Comparison of ENCODE assay signal across 8 cellular contexts in the genomic region with DNA sequence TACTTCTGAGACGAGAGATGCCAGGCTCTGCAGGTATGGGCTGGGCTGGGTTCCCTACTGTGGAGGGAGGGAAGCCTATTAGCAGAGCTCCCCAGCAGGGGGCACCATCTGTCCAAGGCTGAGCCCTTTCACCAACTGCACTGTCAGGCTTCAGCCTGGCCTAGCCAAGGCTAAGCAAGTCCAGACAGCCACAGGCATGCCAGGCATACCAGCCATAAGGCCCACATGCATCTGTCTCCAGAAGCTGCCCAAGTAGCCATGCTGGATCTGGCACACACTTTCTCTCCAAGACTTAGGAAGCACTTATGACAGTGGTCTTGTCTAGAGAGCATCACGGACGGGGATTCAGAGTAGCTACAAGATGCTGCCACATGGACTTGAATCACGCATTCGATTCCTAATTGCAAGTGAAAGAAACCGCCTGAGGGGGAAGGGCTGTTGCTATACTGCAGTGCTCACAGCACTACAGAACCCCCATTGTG. TPM values are rescaled to one million over a fixed set of nuclear protein-coding genes. Genes with fewer than 3 reads are reported as not detected.
DNase-seq lines count a peak whose midpoint lies in the region; ATAC-seq and TF ChIP-seq lines count a peak whose summit lies in the region.

No MANE protein-coding gene starts in this region.

- no peaks in the 10 kb centered on the region for H3K4me1 Mint-ChIP-seq in endothelial cell (ENCODE audit: unreplicated experiment)

- H3K9me3 Mint-ChIP-seq in endothelial cell (ENCODE audit: unreplicated experiment): no peaks in the 10 kb centered on the region

- H3K27me3 Mint-ChIP-seq in endothelial cell (ENCODE audit: unreplicated experiment): peaks cover 2% of the 10 kb centered on the region

- DNase-seq in AG08395 (ENCODE audit: low spot score) (peak; percentile 90), NCI-H748 treated with DMSO at 0.1 percent for 48 hours (lab: John Stamatoyannopoulos, UW) (peak; percentile 4), endothelial cell (ENCODE audit: low spot score) (peak; percentile 89), middle frontal gyrus (ENCODE audit: extremely low spot score, low spot score) (peak; percentile 73)
- DNase-seq in activated CD8-positive, alpha-beta memory T cell treated with anti-CD3 and anti-CD28 coated beads for 24 hours: peak; percentile 88
- DNase-seq in stimulated activated CD8-positive, alpha-beta memory T cell treated with anti-CD3 and anti-CD28 coated beads, Interleukin-4, amount 100 ng/mL, for 48 hours: peak; percentile 90

- peak; percentile 71 for TF ChIP-seq CTCF in endothelial cell (IDR thresholded peaks at IDR 0.05; ENCODE audit: unreplicated experiment)

- H3K36me3 Mint-ChIP-seq in endothelial cell (ENCODE audit: low read depth, unreplicated experiment): peaks cover 33% of the 10 kb centered on the region

- H3K4me3 Mint-ChIP-seq in endothelial cell (ENCODE audit: unreplicated experiment): no peak overlapping the region

- ATAC-seq in GM18520 (IDR thresholded peaks at IDR 0.05; ENCODE audit: unreplicated experiment) (peak; percentile 84), HG03354 (IDR thresholded peaks at IDR 0.05; ENCODE audit: poor library complexity, severe bottlenecking, unreplicated experiment) (peak; percentile 68)

- H3K27ac Mint-ChIP-seq in endothelial cell (ENCODE audit: unreplicated experiment): no peak overlapping the region

RNA-seq across cellular contexts. Expression of a gene that starts 28.3 kb away (rescaled TPM):
- 30.3 TPM for total RNA-seq in endothelial cell (ENCODE audit: unreplicated experiment)

RNA-seq across cellular contexts. Expression of a gene that starts 43.0 kb away (rescaled TPM):
- total RNA-seq in endothelial cell (ENCODE audit: unreplicated experiment): 296 TPM

RNA-seq across cellular contexts. Expression of a gene that starts 58.0 kb away (rescaled TPM):
- total RNA-seq in endothelial cell (ENCODE audit: unreplicated experiment): 7.1 TPM

Comparison
In these comparisons a context has a peak if more than half of its experiments do, and no peak if none do; other contexts are left out.
1. Peak in every context shown above with its lines: DNase-seq and ATAC-seq.
2. DNase-seq: peak in every context shown above with its lines; median percentile 90 in AG08395; 90 in stimulated activated CD8-positive, alpha-beta memory T cell treated with anti-CD3 and anti-CD28 coated beads, Interleukin-4, amount 100 ng/mL, for 48 hours; 89 in endothelial cell; 88 in activated CD8-positive, alpha-beta memory T cell treated with anti-CD3 and anti-CD28 coated beads for 24 hours; 73 in middle frontal gyrus; 4 in NCI-H748 treated with DMSO at 0.1 percent for 48 hours.